Comparison of ENCODE assay signal across 8 cellular contexts in the genomic region with DNA sequence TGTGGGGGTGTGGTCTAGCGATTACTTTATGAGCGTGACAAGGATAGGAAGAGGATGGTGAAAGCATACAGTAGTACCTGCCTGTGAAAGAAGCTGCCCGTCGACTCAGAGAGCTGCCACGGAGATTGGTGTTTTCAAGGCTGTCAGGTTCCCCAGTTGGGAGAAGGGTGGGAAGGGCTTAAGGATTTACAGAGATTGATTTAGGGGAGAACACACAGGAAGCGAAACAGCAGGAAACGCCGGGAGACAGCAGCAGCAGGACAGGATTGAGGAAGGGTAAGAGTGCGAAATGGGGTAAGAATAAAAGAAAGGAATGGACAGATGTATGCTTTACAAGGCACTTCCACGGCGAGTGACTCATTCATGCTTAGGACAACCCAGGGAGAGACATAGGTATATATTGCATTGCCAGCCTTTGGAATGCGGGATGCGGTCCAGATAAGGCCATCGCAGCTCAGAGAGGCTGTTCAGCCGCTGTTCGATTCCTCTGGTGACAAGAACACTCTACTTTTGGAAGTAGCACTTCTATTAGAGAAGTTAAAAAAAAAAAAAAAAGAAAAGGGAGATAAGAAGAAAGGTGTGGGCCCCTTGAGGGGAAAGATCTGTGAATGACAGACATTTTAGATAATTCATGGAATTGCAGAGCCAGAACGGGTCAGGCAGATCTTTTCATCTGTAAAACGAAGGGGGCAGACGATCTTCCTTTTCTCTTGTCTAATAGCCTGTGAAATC. TPM values are rescaled to one million over a fixed set of nuclear protein-coding genes. Genes with fewer than 3 reads are reported as not detected.
DNase-seq lines count a peak whose midpoint lies in the region; ATAC-seq and TF ChIP-seq lines count a peak whose summit lies in the region.

No MANE protein-coding gene starts in this region.

- DNase-seq in BJ (ENCODE audit: low read depth) = no peak
- DNase-seq in activated CD4-positive, alpha-beta T cell treated with anti-CD3 and anti-CD28 coated beads, Interleukin-2, amount 50 U/mL, for 48 hours = peak; percentile 8 to 16
- DNase-seq in fibroblast of the aortic adventitia (ENCODE audit: low read depth) = no peak
- DNase-seq in NCI-H1694 treated with DMSO at 0.1 percent for 48 hours (lab: John Stamatoyannopoulos, UW) = no peak

- H3K4me2 ChIP-seq in parathyroid adenoma (ENCODE audit: low read length) = peak overlapping the region; percentile 61

- H3K9me3 ChIP-seq in HEK293 (ENCODE audit: control insufficient read depth, insufficient read depth, low read depth, low read length) (no peaks in the 10 kb centered on the region), parathyroid adenoma (ENCODE audit: control insufficient read depth, low read length) (no peaks in the 10 kb centered on the region)

- POLR2A ChIA-PET in BJ (lab: Charles Lee) = no interaction called here
- POLR2A ChIA-PET in HEK293 (lab: Yijun Ruan, JAX) = interaction anchor here (0.7 to 1.1 kb wide), 3 partner anchors 8 to 46 kb away, joined by 3 to 6 read pairs (median 3); no protein-coding TSS in a partner anchor

- H3K4me3 ChIP-seq in BJ (ENCODE audit: low read depth, low read length) (peak overlapping the region; percentile 84), HEK293 (ENCODE audit: low read depth, low read length) (peak overlapping the region; percentile 92), fibroblast of the aortic adventitia (ENCODE audit: low read depth, low read length) (peak overlapping the region; percentile 56), parathyroid adenoma (ENCODE audit: low read depth, low read length) (peak overlapping the region; percentile 58)

- TF ChIP-seq CTCF in BJ (IDR thresholded peaks at IDR 0.05; ENCODE audit: insufficient read depth, low read depth, low read length) (no peak), HEK293 (tag by site-specific recombination; IDR thresholded peaks at IDR 0.05) (no peak), fibroblast of the aortic adventitia (IDR thresholded peaks at IDR 0.05; ENCODE audit: insufficient read depth, low read length) (no peak), parathyroid adenoma (IDR thresholded peaks at IDR 0.05) (no peak)

- peak overlapping the region; percentile 71 for H3K9ac ChIP-seq in parathyroid adenoma

- H3K27ac ChIP-seq in HEK293 (ENCODE audit: extremely low read depth, low read depth, low read length) (peak overlapping the region; percentile 89), parathyroid adenoma (peak overlapping the region; percentile 95)

- H3K36me3 ChIP-seq in BJ (ENCODE audit: control insufficient read depth, insufficient read depth, low read length) (no peaks in the 10 kb centered on the region), HEK293 (ENCODE audit: control insufficient read depth in 2 of 2, insufficient read depth in 1 of 2, low read length in 2 of 2) (no peaks in the 10 kb centered on the region), parathyroid adenoma (ENCODE audit: control insufficient read depth, insufficient read depth, low read length) (no peaks in the 10 kb centered on the region)

- H2AFZ ChIP-seq in parathyroid adenoma = peak overlapping the region; percentile 94

- H3K4me1 ChIP-seq in HEK293 (ENCODE audit: control insufficient read depth, insufficient read depth, low read length) (peaks cover 32% of the 10 kb centered on the region), parathyroid adenoma (peaks cover 7% of the 10 kb centered on the region)

- CTCF ChIA-PET in BJ (lab: Yijun Ruan, JAX) (interaction anchor here (1.1 to 1.5 kb wide), 2 partner anchors 201 to 337 kb away, joined by 3 to 8 read pairs; no protein-coding TSS in a partner anchor), HEK293 (lab: Yijun Ruan, JAX) (interaction anchor here (0.6 to 1.2 kb wide), 3 partner anchors 13 to 81 kb away, joined by 3 to 5 read pairs (median 5); no protein-coding TSS in a partner anchor)

- peaks cover 15% of the 10 kb centered on the region for H3K79me2 ChIP-seq in parathyroid adenoma

- ATAC-seq in HG02588 (IDR thresholded peaks at IDR 0.05; ENCODE audit: unreplicated experiment) (no peak), HG03097 (IDR thresholded peaks at IDR 0.05; ENCODE audit: low FRiP score, unreplicated experiment) (no peak)

- H3K27me3 ChIP-seq in BJ (ENCODE audit: control insufficient read depth, insufficient read depth, low read length) (no peaks in the 10 kb centered on the region), parathyroid adenoma (ENCODE audit: control insufficient read depth, insufficient read depth, low read length) (no peaks in the 10 kb centered on the region)

TF ChIP-seq in HEK293, 187 proteins besides CTCF, POLR2A, EP300 and RAD21 (continues in another document):
- TF ChIP-seq KLF1 (tag by site-specific recombination; IDR thresholded peaks at IDR 0.05) (no peak), ZBTB17 (tag by site-specific recombination; IDR thresholded peaks at IDR 0.05) (peak; percentile 86), HOXA7 (CRISPR knock-in tag; IDR thresholded peaks at IDR 0.05; ENCODE audit: borderline replicate concordance) (no peak), GFI1B (tag by site-specific recombination; IDR thresholded peaks at IDR 0.05) (no peak), ZBTB7A (tag by site-specific recombination; IDR thresholded peaks at IDR 0.05; ENCODE audit: low read depth) (no peak), KLF9 (tag by site-specific recombination; IDR thresholded peaks at IDR 0.05; ENCODE audit: low read depth) (no peak), KLF7 (tag by site-specific recombination; IDR thresholded peaks at IDR 0.05; ENCODE audit: borderline replicate concordance) (no peak), ZBTB1 (tag by site-specific recombination; IDR thresholded peaks at IDR 0.05) (no peak), ZNF174 (tag by site-specific recombination; IDR thresholded peaks at IDR 0.05) (no peak)
- TF ChIP-seq, protein P1, sequence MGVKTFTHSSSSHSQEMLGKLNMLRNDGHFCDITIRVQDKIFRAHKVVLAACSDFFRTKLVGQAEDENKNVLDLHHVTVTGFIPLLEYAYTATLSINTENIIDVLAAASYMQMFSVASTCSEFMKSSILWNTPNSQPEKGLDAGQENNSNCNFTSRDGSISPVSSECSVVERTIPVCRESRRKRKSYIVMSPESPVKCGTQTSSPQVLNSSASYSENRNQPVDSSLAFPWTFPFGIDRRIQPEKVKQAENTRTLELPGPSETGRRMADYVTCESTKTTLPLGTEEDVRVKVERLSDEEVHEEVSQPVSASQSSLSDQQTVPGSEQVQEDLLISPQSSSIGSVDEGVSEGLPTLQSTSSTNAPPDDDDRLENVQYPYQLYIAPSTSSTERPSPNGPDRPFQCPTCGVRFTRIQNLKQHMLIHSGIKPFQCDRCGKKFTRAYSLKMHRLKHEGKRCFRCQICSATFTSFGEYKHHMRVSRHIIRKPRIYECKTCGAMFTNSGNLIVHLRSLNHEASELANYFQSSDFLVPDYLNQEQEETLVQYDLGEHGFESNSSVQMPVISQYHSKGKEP (tag by site-specific recombination; IDR thresholded peaks at IDR 0.05) = no peak
- TF ChIP-seq, protein P2, sequence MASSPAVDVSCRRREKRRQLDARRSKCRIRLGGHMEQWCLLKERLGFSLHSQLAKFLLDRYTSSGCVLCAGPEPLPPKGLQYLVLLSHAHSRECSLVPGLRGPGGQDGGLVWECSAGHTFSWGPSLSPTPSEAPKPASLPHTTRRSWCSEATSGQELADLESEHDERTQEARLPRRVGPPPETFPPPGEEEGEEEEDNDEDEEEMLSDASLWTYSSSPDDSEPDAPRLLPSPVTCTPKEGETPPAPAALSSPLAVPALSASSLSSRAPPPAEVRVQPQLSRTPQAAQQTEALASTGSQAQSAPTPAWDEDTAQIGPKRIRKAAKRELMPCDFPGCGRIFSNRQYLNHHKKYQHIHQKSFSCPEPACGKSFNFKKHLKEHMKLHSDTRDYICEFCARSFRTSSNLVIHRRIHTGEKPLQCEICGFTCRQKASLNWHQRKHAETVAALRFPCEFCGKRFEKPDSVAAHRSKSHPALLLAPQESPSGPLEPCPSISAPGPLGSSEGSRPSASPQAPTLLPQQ (tag by site-specific recombination; IDR thresholded peaks at IDR 0.05) = 0 out of 2 replicates have a peak, but pooled peaks have one; percentile 45
- TF ChIP-seq, protein P3, sequence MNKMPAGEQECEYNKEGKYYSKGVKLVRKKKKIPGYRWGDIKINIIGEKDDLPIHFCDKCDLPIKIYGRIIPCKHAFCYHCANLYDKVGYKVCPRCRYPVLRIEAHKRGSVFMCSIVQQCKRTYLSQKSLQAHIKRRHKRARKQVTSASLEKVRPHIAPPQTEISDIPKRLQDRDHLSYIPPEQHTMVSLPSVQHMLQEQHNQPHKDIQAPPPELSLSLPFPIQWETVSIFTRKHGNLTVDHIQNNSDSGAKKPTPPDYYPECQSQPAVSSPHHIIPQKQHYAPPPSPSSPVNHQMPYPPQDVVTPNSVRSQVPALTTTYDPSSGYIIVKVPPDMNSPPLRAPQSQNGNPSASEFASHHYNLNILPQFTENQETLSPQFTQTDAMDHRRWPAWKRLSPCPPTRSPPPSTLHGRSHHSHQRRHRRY (tag by site-specific recombination; IDR thresholded peaks at IDR 0.05) = no peak
- TF ChIP-seq, protein P4, sequence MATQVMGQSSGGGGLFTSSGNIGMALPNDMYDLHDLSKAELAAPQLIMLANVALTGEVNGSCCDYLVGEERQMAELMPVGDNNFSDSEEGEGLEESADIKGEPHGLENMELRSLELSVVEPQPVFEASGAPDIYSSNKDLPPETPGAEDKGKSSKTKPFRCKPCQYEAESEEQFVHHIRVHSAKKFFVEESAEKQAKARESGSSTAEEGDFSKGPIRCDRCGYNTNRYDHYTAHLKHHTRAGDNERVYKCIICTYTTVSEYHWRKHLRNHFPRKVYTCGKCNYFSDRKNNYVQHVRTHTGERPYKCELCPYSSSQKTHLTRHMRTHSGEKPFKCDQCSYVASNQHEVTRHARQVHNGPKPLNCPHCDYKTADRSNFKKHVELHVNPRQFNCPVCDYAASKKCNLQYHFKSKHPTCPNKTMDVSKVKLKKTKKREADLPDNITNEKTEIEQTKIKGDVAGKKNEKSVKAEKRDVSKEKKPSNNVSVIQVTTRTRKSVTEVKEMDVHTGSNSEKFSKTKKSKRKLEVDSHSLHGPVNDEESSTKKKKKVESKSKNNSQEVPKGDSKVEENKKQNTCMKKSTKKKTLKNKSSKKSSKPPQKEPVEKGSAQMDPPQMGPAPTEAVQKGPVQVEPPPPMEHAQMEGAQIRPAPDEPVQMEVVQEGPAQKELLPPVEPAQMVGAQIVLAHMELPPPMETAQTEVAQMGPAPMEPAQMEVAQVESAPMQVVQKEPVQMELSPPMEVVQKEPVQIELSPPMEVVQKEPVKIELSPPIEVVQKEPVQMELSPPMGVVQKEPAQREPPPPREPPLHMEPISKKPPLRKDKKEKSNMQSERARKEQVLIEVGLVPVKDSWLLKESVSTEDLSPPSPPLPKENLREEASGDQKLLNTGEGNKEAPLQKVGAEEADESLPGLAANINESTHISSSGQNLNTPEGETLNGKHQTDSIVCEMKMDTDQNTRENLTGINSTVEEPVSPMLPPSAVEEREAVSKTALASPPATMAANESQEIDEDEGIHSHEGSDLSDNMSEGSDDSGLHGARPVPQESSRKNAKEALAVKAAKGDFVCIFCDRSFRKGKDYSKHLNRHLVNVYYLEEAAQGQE (tag by site-specific recombination; IDR thresholded peaks at IDR 0.05) = no peak

RNA-seq across cellular contexts. Expression of a gene that starts 0.9 kb away (rescaled TPM):
- polyA plus RNA-seq in BJ (2011; rRNA removed) = 16.0 and 18.6 TPM in 2 replicates
- polyA minus RNA-seq in BJ (2011; rRNA and poly(A)+ RNA removed) = 27.0 and 27.6 TPM in 2 replicates
- 10.4 and 24.0 TPM in 2 replicates for total RNA-seq in fibroblast of the aortic adventitia (ENCODE audit: low replicate concordance)

Comparison
In these comparisons a context has a peak if more than half of its experiments do, and no peak if none do; other contexts are left out.
1. DNase-seq: peak in activated CD4-positive, alpha-beta T cell treated with anti-CD3 and anti-CD28 coated beads, Interleukin-2, amount 50 U/mL, for 48 hours (2 of 2); none in BJ (single experiment), fibroblast of the aortic adventitia (single experiment) and NCI-H1694 treated with DMSO at 0.1 percent for 48 hours (single experiment).
2. Peak in every context shown above with its lines, with median percentiles within 50 percentile points of each other: H3K4me3 ChIP-seq.